In the genomic region with DNA sequence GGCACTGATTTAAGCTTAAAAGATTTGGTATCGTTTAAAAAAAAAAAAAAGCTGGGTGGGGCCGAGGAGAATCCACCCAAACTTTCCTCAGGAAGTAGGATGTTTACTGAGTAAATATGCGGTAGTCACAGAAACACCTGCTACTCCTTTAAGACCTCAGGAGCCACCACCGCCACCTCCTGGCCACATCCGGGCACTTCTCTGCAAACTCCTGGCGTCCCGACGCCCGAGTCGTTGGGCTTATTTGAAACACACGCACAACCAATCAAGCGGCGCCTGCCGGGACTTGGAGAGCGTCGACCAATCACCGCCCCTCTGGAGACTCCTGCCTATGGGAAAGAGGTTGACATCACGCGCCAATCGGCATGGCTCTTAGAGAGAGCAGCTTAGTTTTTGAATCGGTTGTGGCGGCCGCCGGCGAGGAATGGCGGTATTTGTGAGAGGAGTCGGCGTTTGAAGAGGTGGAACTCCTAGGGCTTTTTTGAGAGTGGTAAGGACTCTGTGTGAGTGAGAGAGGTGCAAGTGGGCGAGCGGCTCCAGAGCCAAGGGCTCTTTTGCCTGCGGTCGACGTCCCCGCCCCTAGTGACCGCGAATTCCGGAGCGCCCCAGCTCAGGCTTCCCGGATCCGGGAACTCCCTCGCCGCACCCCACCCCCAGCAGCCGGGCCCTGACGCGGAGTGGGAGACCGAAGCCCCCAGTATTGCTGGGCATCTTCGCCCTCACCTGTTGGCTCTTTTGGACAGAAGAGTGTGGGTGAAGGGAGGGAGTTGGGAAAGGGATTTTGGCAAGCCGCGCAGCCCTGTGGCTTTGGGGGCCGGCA, we compare ENCODE assay signal across 1 cellular context.
A peak's percentile ranks its signal among the peaks of the same experiment; 100 is the strongest.
TF ChIP-seq lines count a peak whose summit lies in the region.

A gene with protein sequence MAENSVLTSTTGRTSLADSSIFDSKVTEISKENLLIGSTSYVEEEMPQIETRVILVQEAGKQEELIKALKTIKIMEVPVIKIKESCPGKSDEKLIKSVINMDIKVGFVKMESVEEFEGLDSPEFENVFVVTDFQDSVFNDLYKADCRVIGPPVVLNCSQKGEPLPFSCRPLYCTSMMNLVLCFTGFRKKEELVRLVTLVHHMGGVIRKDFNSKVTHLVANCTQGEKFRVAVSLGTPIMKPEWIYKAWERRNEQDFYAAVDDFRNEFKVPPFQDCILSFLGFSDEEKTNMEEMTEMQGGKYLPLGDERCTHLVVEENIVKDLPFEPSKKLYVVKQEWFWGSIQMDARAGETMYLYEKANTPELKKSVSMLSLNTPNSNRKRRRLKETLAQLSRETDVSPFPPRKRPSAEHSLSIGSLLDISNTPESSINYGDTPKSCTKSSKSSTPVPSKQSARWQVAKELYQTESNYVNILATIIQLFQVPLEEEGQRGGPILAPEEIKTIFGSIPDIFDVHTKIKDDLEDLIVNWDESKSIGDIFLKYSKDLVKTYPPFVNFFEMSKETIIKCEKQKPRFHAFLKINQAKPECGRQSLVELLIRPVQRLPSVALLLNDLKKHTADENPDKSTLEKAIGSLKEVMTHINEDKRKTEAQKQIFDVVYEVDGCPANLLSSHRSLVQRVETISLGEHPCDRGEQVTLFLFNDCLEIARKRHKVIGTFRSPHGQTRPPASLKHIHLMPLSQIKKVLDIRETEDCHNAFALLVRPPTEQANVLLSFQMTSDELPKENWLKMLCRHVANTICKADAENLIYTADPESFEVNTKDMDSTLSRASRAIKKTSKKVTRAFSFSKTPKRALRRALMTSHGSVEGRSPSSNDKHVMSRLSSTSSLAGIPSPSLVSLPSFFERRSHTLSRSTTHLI (plus strand): TSS at position 359 of the 820 bp plus-strand sequence. CDS start 3,805 bp downstream, outside the sequence.

TF ChIP-seq in HepG2, 621 proteins besides CTCF, POLR2A, EP300 and RAD21 (continued from another document and continues in another):
- TF ChIP-seq, protein P1, sequence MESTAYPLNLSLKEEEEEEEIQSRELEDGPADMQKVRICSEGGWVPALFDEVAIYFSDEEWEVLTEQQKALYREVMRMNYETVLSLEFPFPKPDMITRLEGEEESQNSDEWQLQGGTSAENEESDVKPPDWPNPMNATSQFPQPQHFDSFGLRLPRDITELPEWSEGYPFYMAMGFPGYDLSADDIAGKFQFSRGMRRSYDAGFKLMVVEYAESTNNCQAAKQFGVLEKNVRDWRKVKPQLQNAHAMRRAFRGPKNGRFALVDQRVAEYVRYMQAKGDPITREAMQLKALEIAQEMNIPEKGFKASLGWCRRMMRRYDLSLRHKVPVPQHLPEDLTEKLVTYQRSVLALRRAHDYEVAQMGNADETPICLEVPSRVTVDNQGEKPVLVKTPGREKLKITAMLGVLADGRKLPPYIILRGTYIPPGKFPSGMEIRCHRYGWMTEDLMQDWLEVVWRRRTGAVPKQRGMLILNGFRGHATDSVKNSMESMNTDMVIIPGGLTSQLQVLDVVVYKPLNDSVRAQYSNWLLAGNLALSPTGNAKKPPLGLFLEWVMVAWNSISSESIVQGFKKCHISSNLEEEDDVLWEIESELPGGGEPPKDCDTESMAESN (CRISPR knock-in tag; conservative IDR thresholded peaks at IDR 0.05), result no peak; the same call in 1 of the 2 replicates
- TF ChIP-seq, protein P2, sequence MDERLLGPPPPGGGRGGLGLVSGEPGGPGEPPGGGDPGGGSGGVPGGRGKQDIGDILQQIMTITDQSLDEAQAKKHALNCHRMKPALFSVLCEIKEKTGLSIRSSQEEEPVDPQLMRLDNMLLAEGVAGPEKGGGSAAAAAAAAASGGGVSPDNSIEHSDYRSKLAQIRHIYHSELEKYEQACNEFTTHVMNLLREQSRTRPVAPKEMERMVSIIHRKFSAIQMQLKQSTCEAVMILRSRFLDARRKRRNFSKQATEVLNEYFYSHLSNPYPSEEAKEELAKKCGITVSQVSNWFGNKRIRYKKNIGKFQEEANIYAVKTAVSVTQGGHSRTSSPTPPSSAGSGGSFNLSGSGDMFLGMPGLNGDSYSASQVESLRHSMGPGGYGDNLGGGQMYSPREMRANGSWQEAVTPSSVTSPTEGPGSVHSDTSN (CRISPR knock-in tag; IDR thresholded peaks at IDR 0.05), result no peak
- TF ChIP-seq SMAD1 (CRISPR knock-in tag; IDR thresholded peaks at IDR 0.05; ENCODE audit: borderline replicate concordance, low read depth) (no peak), MIER2 (CRISPR knock-in tag; IDR thresholded peaks at IDR 0.05) (no peak), FOSL2 (CRISPR knock-in tag; IDR thresholded peaks at IDR 0.05) (peak; percentile 62), ZC3H13 (CRISPR knock-in tag; IDR thresholded peaks at IDR 0.05) (0 out of 2 replicates have a peak, but pooled peaks have one; percentile 20), ELF1 (CRISPR knock-in tag; IDR thresholded peaks at IDR 0.05) (peak; percentile 37), ZNF556 (CRISPR knock-in tag; IDR thresholded peaks at IDR 0.05; ENCODE audit: borderline replicate concordance) (no peak), ZNF530 (CRISPR knock-in tag; IDR thresholded peaks at IDR 0.05; ENCODE audit: low read depth) (no peak), HNF4G (IDR thresholded peaks at IDR 0.05; ENCODE audit: borderline replicate concordance, low read depth, low read length) (no peak), HNF4G (CRISPR knock-in tag; IDR thresholded peaks at IDR 0.05; ENCODE audit: borderline replicate concordance, low read depth) (no peak; the same call in 1 of the 2 replicates), BORCS8-MEF2B (CRISPR knock-in tag; IDR thresholded peaks at IDR 0.05) (peak; percentile 30; the same call in 1 of the 2 replicates), ZSCAN22 (CRISPR knock-in tag; IDR thresholded peaks at IDR 0.05) (no peak), ZNF781 (CRISPR knock-in tag; IDR thresholded peaks at IDR 0.05; ENCODE audit: borderline replicate concordance, not compliant biosample characterization) (no peak), MXD4 (CRISPR knock-in tag; IDR thresholded peaks at IDR 0.05) (0 out of 2 replicates have a peak, but pooled peaks have one; percentile 56), ZNF563 (CRISPR knock-in tag; IDR thresholded peaks at IDR 0.05) (no peak), NR2F1 (CRISPR knock-in tag; IDR thresholded peaks at IDR 0.05) (no peak), RBAK (CRISPR knock-in tag; IDR thresholded peaks at IDR 0.05) (no peak), FOXA1 (IDR thresholded peaks at IDR 0.05) (peak; percentile 64), FOXA1 (CRISPR knock-in tag; IDR thresholded peaks at IDR 0.05) (peak; percentile 97), ZNF878 (CRISPR knock-in tag; IDR thresholded peaks at IDR 0.05) (peak; percentile 93), MED13 (CRISPR knock-in tag; IDR thresholded peaks at IDR 0.05) (no peak; the same call in 1 of the 2 replicates), PTBP1 (IDR thresholded peaks at IDR 0.05; ENCODE audit: low read depth, low read length, poor library complexity, severe bottlenecking) (no peak), ZNF44 (CRISPR knock-in tag; IDR thresholded peaks at IDR 0.05) (no peak), ZNF768 (CRISPR knock-in tag; IDR thresholded peaks at IDR 0.05) (peak; percentile 38; the same call in 1 of the 2 replicates), SOX13 (IDR thresholded peaks at IDR 0.05) (peak; percentile 54; the same call in 1 of the 2 replicates), SOX13 (CRISPR knock-in tag; conservative IDR thresholded peaks at IDR 0.05 in 1 of 2, IDR thresholded peaks at IDR 0.05 in 1 of 2) (peak in 1 of 2 experiments; percentile 70; a peak in 2 of 4 replicates), SRSF4 (IDR thresholded peaks at IDR 0.05; ENCODE audit: low read depth, low read length, poor library complexity, severe bottlenecking) (no peak), MEIS2 (CRISPR knock-in tag; IDR thresholded peaks at IDR 0.05) (no peak), ZNF20 (CRISPR knock-in tag; IDR thresholded peaks at IDR 0.05) (no peak), ZMYM4 (CRISPR knock-in tag; IDR thresholded peaks at IDR 0.05) (peak; percentile 98), HES4 (CRISPR knock-in tag; IDR thresholded peaks at IDR 0.05; ENCODE audit: borderline replicate concordance) (0 out of 2 replicates have a peak, but pooled peaks have one; percentile 27)
- TF ChIP-seq, protein P3, sequence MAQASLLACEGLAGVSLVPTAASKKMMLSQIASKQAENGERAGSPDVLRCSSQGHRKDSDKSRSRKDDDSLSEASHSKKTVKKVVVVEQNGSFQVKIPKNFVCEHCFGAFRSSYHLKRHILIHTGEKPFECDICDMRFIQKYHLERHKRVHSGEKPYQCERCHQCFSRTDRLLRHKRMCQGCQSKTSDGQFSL (CRISPR knock-in tag; IDR thresholded peaks at IDR 0.05), result no peak
- TF ChIP-seq, protein P4, sequence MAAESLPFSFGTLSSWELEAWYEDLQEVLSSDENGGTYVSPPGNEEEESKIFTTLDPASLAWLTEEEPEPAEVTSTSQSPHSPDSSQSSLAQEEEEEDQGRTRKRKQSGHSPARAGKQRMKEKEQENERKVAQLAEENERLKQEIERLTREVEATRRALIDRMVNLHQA (CRISPR knock-in tag; IDR thresholded peaks at IDR 0.05), result no peak
- TF ChIP-seq, protein P5, sequence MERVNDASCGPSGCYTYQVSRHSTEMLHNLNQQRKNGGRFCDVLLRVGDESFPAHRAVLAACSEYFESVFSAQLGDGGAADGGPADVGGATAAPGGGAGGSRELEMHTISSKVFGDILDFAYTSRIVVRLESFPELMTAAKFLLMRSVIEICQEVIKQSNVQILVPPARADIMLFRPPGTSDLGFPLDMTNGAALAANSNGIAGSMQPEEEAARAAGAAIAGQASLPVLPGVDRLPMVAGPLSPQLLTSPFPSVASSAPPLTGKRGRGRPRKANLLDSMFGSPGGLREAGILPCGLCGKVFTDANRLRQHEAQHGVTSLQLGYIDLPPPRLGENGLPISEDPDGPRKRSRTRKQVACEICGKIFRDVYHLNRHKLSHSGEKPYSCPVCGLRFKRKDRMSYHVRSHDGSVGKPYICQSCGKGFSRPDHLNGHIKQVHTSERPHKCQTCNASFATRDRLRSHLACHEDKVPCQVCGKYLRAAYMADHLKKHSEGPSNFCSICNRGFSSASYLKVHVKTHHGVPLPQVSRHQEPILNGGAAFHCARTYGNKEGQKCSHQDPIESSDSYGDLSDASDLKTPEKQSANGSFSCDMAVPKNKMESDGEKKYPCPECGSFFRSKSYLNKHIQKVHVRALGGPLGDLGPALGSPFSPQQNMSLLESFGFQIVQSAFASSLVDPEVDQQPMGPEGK (CRISPR knock-in tag; IDR thresholded peaks at IDR 0.05), result peak; percentile 9
- TF ChIP-seq, protein P6, sequence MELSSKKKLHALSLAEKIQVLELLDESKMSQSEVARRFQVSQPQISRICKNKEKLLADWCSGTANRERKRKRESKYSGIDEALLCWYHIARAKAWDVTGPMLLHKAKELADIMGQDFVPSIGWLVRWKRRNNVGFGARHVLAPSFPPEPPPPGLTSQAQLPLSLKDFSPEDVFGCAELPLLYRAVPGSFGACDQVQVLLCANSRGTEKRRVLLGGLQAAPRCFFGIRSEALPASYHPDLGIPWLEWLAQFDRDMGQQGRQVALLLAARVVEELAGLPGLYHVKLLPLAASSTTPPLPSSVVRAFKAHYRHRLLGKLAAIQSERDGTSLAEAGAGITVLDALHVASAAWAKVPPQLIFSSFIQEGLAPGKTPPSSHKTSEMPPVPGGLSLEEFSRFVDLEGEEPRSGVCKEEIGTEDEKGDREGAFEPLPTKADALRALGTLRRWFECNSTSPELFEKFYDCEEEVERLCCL (CRISPR knock-in tag; IDR thresholded peaks at IDR 0.05; ENCODE audit: borderline replicate concordance), result no peak
- TF ChIP-seq, protein P7, sequence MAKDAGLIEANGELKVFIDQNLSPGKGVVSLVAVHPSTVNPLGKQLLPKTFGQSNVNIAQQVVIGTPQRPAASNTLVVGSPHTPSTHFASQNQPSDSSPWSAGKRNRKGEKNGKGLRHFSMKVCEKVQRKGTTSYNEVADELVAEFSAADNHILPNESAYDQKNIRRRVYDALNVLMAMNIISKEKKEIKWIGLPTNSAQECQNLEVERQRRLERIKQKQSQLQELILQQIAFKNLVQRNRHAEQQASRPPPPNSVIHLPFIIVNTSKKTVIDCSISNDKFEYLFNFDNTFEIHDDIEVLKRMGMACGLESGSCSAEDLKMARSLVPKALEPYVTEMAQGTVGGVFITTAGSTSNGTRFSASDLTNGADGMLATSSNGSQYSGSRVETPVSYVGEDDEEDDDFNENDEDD (CRISPR knock-in tag; IDR thresholded peaks at IDR 0.05; ENCODE audit: borderline replicate concordance), result peak; percentile 93
- TF ChIP-seq, protein P8, sequence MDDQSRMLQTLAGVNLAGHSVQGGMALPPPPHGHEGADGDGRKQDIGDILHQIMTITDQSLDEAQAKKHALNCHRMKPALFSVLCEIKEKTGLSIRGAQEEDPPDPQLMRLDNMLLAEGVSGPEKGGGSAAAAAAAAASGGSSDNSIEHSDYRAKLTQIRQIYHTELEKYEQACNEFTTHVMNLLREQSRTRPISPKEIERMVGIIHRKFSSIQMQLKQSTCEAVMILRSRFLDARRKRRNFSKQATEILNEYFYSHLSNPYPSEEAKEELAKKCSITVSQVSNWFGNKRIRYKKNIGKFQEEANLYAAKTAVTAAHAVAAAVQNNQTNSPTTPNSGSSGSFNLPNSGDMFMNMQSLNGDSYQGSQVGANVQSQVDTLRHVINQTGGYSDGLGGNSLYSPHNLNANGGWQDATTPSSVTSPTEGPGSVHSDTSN (CRISPR knock-in tag; IDR thresholded peaks at IDR 0.05; ENCODE audit: borderline replicate concordance), result no peak
- TF ChIP-seq, protein P9, sequence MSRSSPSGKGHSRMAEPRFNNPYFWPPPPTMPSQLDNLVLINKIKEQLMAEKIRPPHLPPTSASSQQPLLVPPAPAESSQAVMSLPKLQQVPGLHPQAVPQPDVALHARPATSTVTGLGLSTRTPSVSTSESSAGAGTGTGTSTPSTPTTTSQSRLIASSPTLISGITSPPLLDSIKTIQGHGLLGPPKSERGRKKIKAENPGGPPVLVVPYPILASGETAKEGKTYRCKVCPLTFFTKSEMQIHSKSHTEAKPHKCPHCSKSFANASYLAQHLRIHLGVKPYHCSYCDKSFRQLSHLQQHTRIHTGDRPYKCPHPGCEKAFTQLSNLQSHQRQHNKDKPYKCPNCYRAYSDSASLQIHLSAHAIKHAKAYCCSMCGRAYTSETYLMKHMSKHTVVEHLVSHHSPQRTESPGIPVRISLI (CRISPR knock-in tag; IDR thresholded peaks at IDR 0.05; ENCODE audit: borderline replicate concordance), result peak; percentile 87; the same call in 1 of the 2 replicates
- TF ChIP-seq, protein P10, sequence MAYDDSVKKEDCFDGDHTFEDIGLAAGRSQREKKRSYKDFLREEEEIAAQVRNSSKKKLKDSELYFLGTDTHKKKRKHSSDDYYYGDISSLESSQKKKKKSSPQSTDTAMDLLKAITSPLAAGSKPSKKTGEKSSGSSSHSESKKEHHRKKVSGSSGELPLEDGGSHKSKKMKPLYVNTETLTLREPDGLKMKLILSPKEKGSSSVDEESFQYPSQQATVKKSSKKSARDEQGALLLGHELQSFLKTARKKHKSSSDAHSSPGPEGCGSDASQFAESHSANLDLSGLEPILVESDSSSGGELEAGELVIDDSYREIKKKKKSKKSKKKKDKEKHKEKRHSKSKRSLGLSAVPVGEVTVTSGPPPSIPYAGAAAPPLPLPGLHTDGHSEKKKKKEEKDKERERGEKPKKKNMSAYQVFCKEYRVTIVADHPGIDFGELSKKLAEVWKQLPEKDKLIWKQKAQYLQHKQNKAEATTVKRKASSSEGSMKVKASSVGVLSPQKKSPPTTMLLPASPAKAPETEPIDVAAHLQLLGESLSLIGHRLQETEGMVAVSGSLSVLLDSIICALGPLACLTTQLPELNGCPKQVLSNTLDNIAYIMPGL (CRISPR knock-in tag; IDR thresholded peaks at IDR 0.05; ENCODE audit: borderline replicate concordance in 1 of 2, low read depth in 1 of 2), result peak; percentile 21 to 78; a peak in 2 of 4 replicates
